Comparison of ENCODE assay signal across 29 cellular contexts in the genomic region with DNA sequence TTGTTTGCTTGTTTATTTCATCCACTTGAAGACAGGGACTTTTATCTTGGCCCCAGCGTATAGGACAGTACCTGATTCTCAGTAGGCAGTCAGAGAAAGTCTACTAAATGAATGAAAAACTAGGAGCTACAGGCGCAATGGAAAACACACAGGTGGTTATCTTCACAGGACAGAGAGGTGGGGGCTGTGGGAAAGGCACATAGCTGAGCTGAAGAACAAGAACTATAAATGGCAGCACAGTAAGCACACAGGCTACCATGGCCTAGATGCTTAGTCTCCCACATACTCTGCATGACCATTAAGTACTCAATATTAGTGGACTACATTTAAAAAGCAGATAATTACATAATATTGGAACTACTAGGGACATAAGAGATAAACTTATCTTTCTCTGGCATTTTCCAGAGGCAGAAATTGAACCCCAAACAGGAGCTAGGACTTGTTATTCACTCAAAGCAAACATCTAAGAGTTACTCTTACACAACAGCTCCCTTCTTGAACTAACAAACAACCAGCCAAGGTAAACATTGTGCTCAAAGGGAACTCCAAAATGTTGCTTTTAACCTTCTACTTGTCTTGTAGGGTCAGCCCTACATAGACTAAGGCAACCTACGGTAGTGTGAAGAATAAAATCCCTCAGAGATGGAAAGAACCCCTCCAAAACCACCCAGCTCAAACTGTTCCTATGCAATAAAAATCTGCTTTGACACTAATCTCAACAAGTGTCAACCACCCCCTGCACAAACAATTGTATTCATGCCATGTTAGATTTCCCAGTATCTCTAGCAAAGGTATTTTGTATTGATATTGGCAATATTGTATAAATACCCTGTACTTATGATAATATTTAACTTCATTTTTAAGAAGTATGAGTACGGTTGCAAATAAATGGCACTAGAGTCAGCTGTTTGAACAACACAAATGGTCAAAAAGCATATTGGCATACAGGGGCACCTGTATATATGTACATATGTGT.
"Had no signal": no experiment of that assay in that cellular context is flagged by ENCODE, and none has a peak within 500 bp of the region (broad histone marks: within the 10 kb centered on the region; RNA-seq: fewer than 3 reads in every experiment).

No MANE protein-coding gene starts in this region.

- H2AFZ ChIP-seq: parathyroid adenoma had no signal

- H3K4me1 ChIP-seq: lower lobe of right lung, parathyroid adenoma, psoas muscle, right atrium auricular region, spleen, suprapubic skin, tibial artery, upper lobe of right lung had no signal

- H3K27me3 ChIP-seq: right atrium auricular region, spleen, suprapubic skin, tibial artery, upper lobe of right lung had no signal

- H3K9me3 Mint-ChIP-seq: naive thymus-derived CD8-positive, alpha-beta T cell; nephron; neural crest cell; stimulated activated naive CD8-positive, alpha-beta T cell treated with anti-CD3 and anti-CD28 coated beads, Interleukin-15, Interleukin-2, amounts not matched to agents 100 ng/mL and 50 ng/mL, for 24 hours had no signal

- H3K36me3 Mint-ChIP-seq: immature natural killer cell; naive thymus-derived CD8-positive, alpha-beta T cell; stimulated activated effector memory CD8-positive, alpha-beta T cell treated with anti-CD3 and anti-CD28 coated beads, Interleukin-12 subunit alpha, Interleukin-12 subunit beta, amount 100 ng/mL, for 72 hours had no signal

- ATAC-seq: left colon; left ventricle myocardium superior; naive thymus-derived CD8-positive, alpha-beta T cell; psoas muscle; sciatic nerve; stimulated activated effector memory CD8-positive, alpha-beta T cell treated with anti-CD3 and anti-CD28 coated beads, Interleukin-12 subunit alpha, Interleukin-12 subunit beta, amount 100 ng/mL, for 72 hours; upper lobe of right lung had no signal

- H3K27me3 Mint-ChIP-seq: naive thymus-derived CD8-positive, alpha-beta T cell; stimulated activated naive CD8-positive, alpha-beta T cell treated with anti-CD3 and anti-CD28 coated beads, Interleukin-15, Interleukin-2, amounts not matched to agents 100 ng/mL and 50 ng/mL, for 24 hours had no signal

- H3K9ac ChIP-seq: parathyroid adenoma had no signal

- H3K79me2 ChIP-seq: parathyroid adenoma had no signal

- H3K27ac Mint-ChIP-seq: immature natural killer cell; nephron; stimulated activated effector memory CD8-positive, alpha-beta T cell treated with anti-CD3 and anti-CD28 coated beads, Interleukin-12 subunit alpha, Interleukin-12 subunit beta, amount 100 ng/mL, for 72 hours; stimulated activated naive CD8-positive, alpha-beta T cell treated with anti-CD3 and anti-CD28 coated beads, Interleukin-15, Interleukin-2, amounts not matched to agents 100 ng/mL and 50 ng/mL, for 24 hours had no signal

- H3K4me3 Mint-ChIP-seq: immature natural killer cell; naive thymus-derived CD8-positive, alpha-beta T cell; nephron; neural crest cell; stimulated activated effector memory CD8-positive, alpha-beta T cell treated with anti-CD3 and anti-CD28 coated beads, Interleukin-12 subunit alpha, Interleukin-12 subunit beta, amount 100 ng/mL, for 72 hours; stimulated activated naive CD8-positive, alpha-beta T cell treated with anti-CD3 and anti-CD28 coated beads, Interleukin-15, Interleukin-2, amounts not matched to agents 100 ng/mL and 50 ng/mL, for 24 hours had no signal

- H3K36me3 ChIP-seq: lower lobe of right lung, right atrium auricular region, spleen, suprapubic skin, thoracic aorta, tibial artery, upper lobe of right lung had no signal

- H3K27ac ChIP-seq: lower lobe of right lung, parathyroid adenoma, psoas muscle, right atrium auricular region, spleen, suprapubic skin, thoracic aorta, tibial artery, upper lobe of right lung had no signal

- H3K4me3 ChIP-seq: lower lobe of right lung, psoas muscle, right atrium auricular region, spleen, suprapubic skin, thoracic aorta, tibial artery, upper lobe of right lung had no signal

- FAIRE-seq: islet of Langerhans, kidney, small intestine, urothelium cell line had no signal

- H3K4me1 Mint-ChIP-seq: immature natural killer cell; naive thymus-derived CD8-positive, alpha-beta T cell; nephron; neural crest cell; stimulated activated effector memory CD8-positive, alpha-beta T cell treated with anti-CD3 and anti-CD28 coated beads, Interleukin-12 subunit alpha, Interleukin-12 subunit beta, amount 100 ng/mL, for 72 hours had no signal

- DNase-seq: hypothalamus; immature natural killer cell; kidney; left colon; left ventricle myocardium superior; lower lobe of right lung; mammary epithelial cell; mesenchymal stem cell; naive thymus-derived CD8-positive, alpha-beta T cell; nucleus accumbens; psoas muscle; small intestine; spleen; stimulated activated CD4-positive, alpha-beta T cell treated with anti-CD3 and anti-CD28 coated beads, Interleukin-4, amount 100 ng/mL, for 24 hours; stimulated activated naive CD4-positive, alpha-beta T cell; tibial artery; trophoblast cell; upper lobe of right lung had no signal

- H3K9me3 ChIP-seq: lower lobe of right lung, psoas muscle, right atrium auricular region, spleen, suprapubic skin, thoracic aorta, tibial artery, upper lobe of right lung had no signal
